In genomic region chr5:59800375-59800893, GRCh38 we compare ENCODE assay signal across 12 cellular contexts.
A peak's percentile ranks its signal among the peaks of the same experiment; 100 is the strongest.
DNase-seq lines count a peak whose midpoint lies in the region; ATAC-seq and TF ChIP-seq lines count a peak whose summit lies in the region.
"Had no signal": no experiment of that assay in that cellular context is flagged by ENCODE, and none has a peak within 500 bp of the region (broad histone marks: within the 10 kb centered on the region; RNA-seq: fewer than 3 reads in every experiment).

No MANE protein-coding gene starts in this region.

- ATAC-seq in GM21360 (IDR thresholded peaks at IDR 0.05; ENCODE audit: unreplicated experiment): peak; percentile 4
- ATAC-seq in HG03565 (IDR thresholded peaks at IDR 0.05; ENCODE audit: unreplicated experiment): peak; percentile 18
- ATAC-seq in esophagus mucosa: peak; percentile 33
- no peak for ATAC-seq in HG03025 (IDR thresholded peaks at IDR 0.05; ENCODE audit: low FRiP score, unreplicated experiment)
- no peak for ATAC-seq in naive thymus-derived CD8-positive, alpha-beta T cell

- H3K27ac Mint-ChIP-seq in CD14-positive monocyte: no peak overlapping the region
- H3K27ac Mint-ChIP-seq in naive thymus-derived CD8-positive, alpha-beta T cell: no peak overlapping the region
- H3K27ac Mint-ChIP-seq: IgD-negative memory B cell had no signal

- no peaks in the 10 kb centered on the region for H3K9me3 Mint-ChIP-seq in CD14-positive monocyte
- H3K9me3 Mint-ChIP-seq in naive thymus-derived CD8-positive, alpha-beta T cell: no peaks in the 10 kb centered on the region
- H3K9me3 Mint-ChIP-seq: IgD-negative memory B cell, naive B cell had no signal

- no peak overlapping the region for H3K4me3 ChIP-seq in lower leg skin (ENCODE audit: low read depth, poor library complexity, severe bottlenecking)
- H3K4me3 ChIP-seq: dorsolateral prefrontal cortex had no signal

- TF ChIP-seq POLR2A in lower leg skin (IDR thresholded peaks at IDR 0.05): no peak

- no peak for DNase-seq in CD14-positive monocyte (ENCODE audit: low spot score)
- DNase-seq in COLO829 (ENCODE audit: low spot score): no peak
- no peak for DNase-seq in lower leg skin (ENCODE audit: low spot score in 2 of 2)
- no peak for DNase-seq in naive thymus-derived CD8-positive, alpha-beta T cell
- DNase-seq: dorsolateral prefrontal cortex, kidney had no signal

- no peaks in the 10 kb centered on the region for H3K27me3 Mint-ChIP-seq in CD14-positive monocyte (ENCODE audit: low read depth in 3 of 3)
- H3K27me3 Mint-ChIP-seq in naive thymus-derived CD8-positive, alpha-beta T cell: peaks cover 0 to 4% (median 1%) of the 10 kb centered on the region in 5 donors
- H3K27me3 Mint-ChIP-seq: IgD-negative memory B cell, naive B cell had no signal

- H3K4me3 Mint-ChIP-seq in CD14-positive monocyte: no peak overlapping the region
- H3K4me3 Mint-ChIP-seq in naive thymus-derived CD8-positive, alpha-beta T cell: no peak overlapping the region
- H3K4me3 Mint-ChIP-seq: IgD-negative memory B cell, naive B cell had no signal

- 86 to 90% methylated on average over 1 of the region's 1 CpG for WGBS in lower leg skin, 2 donors

- H3K4me1 Mint-ChIP-seq in CD14-positive monocyte: no peaks in the 10 kb centered on the region
- peaks cover 0 to 3% (median 0%) of the 10 kb centered on the region in 4 donors for H3K4me1 Mint-ChIP-seq in naive thymus-derived CD8-positive, alpha-beta T cell

- intact Hi-C loops in CD14-positive monocyte (cut with micrococcal nuclease): loop anchor here in 1 of 2 donors (5.0 kb wide), 1 partner anchor 408 kb away; no protein-coding TSS in a partner anchor
- intact Hi-C loops in lower leg skin (cut with DNase I; ENCODE audit: low total_unique reads): loop anchor here (10.0 kb wide), 2 partner anchors 416 to 864 kb away; no protein-coding TSS in a partner anchor

- POLR2A ChIA-PET in naive thymus-derived CD8-positive, alpha-beta T cell (lab: Charles Lee): no interaction called here

- H3K36me3 Mint-ChIP-seq in CD14-positive monocyte: peaks cover 0 to 5% of the 10 kb centered on the region in 2 donors
- no peaks in the 10 kb centered on the region for H3K36me3 Mint-ChIP-seq in naive thymus-derived CD8-positive, alpha-beta T cell
- H3K36me3 Mint-ChIP-seq: IgD-negative memory B cell, naive B cell had no signal

- peak; percentile 49 for TF ChIP-seq CTCF in CD14-positive monocyte (IDR thresholded peaks at IDR 0.05)
- TF ChIP-seq CTCF in lower leg skin (IDR thresholded peaks at IDR 0.05): no peak

Comparison
In these comparisons a context has a peak if more than half of its experiments do, and no peak if none do; other contexts are left out.
1. ATAC-seq: peak in GM21360 (single experiment), HG03565 (single experiment) and esophagus mucosa (single experiment); none in HG03025 (single experiment) and naive thymus-derived CD8-positive, alpha-beta T cell (0 of 2).